Comparison of ENCODE assay signal across 8 cellular contexts in genomic region chr13:87671031-87671823, GRCh38. TPM values are rescaled to one million over a fixed set of nuclear protein-coding genes. Genes with fewer than 3 reads are reported as not detected.
DNase-seq lines count a peak whose midpoint lies in the region; ATAC-seq and TF ChIP-seq lines count a peak whose summit lies in the region.

Gene SLITRK5, plus strand, starts transcription at chr13:87671371. Its CDS starts 4,018 bp downstream, at chr13:87675389.

- H3K36me3 ChIP-seq in neural progenitor cell (no peaks in the 10 kb centered on the region), thoracic aorta (no peaks in the 10 kb centered on the region)

- H3K9ac ChIP-seq in neural progenitor cell = no peak within 1 kb of the TSS

- peak within 1 kb of the TSS; percentile 92 for H3K27ac Mint-ChIP-seq in neural progenitor cell

- DNase-seq in COR-L47 (lab: John Stamatoyannopoulos, UW) = peak; percentile 78
- peak; percentile 29 to 63 for DNase-seq in HL-60 (ENCODE audit: low read depth in 1 of 2, low spot score in 1 of 2)
- peak; percentile 38 for DNase-seq in OCI-M2 (lab: John Stamatoyannopoulos, UW; ENCODE audit: unreplicated experiment)
- peak; percentile 38 for DNase-seq in activated gamma-delta T cell (lab: John Stamatoyannopoulos, UW)
- peak; percentile 72 to 80 for DNase-seq in foreskin keratinocyte
- DNase-seq in neural progenitor cell (ENCODE audit: low spot score) = peak; percentile 90
- no peak for DNase-seq in thoracic aorta (ENCODE audit: low spot score)

- peaks cover 27% of the 10 kb centered on the region for H4K20me1 ChIP-seq in neural progenitor cell (ENCODE audit: low read depth)

- peaks cover 12% of the 10 kb centered on the region for H3K27me3 Mint-ChIP-seq in neural progenitor cell (ENCODE audit: insufficient read depth, low read depth)

- peaks cover 3% of the 10 kb centered on the region for H3K9me3 Mint-ChIP-seq in neural progenitor cell

- H3K4me3 ChIP-seq in HL-60 (replicated peaks; ENCODE audit: insufficient read depth, low read length) = peak within 1 kb of the TSS; percentile 64
- peak within 1 kb of the TSS; percentile 61 for H3K4me3 ChIP-seq in neural progenitor cell
- peak within 1 kb of the TSS; percentile 67 for H3K4me3 ChIP-seq in thoracic aorta

- peak within 1 kb of the TSS; percentile 98 for H3K4me3 Mint-ChIP-seq in neural progenitor cell

- H3K27ac ChIP-seq in HL-60 (replicated peaks) (no peak within 1 kb of the TSS), foreskin keratinocyte (peak within 1 kb of the TSS; percentile 16), neural progenitor cell (no peak within 1 kb of the TSS), thoracic aorta (no peak within 1 kb of the TSS)

- H3F3A ChIP-seq in neural progenitor cell (ENCODE audit: low read depth) = peaks cover 23% of the 10 kb centered on the region

- peak; percentile 94 for ATAC-seq in GM21367 (IDR thresholded peaks at IDR 0.05; ENCODE audit: unreplicated experiment)
- ATAC-seq in foreskin keratinocyte = peak; percentile 87
- peak; percentile 41 for ATAC-seq in thoracic aorta (ENCODE audit: insufficient number of reproducible peaks, low FRiP score, low read depth)

- TF ChIP-seq CTCF in HL-60 (IDR thresholded peaks at IDR 0.05; ENCODE audit: insufficient read depth, low read length) (peak; percentile 69), foreskin keratinocyte (conservative IDR thresholded peaks at IDR 0.05) (peak; percentile 84), neural progenitor cell (IDR thresholded peaks at IDR 0.05) (peak; percentile 82), thoracic aorta (IDR thresholded peaks at IDR 0.05) (peak; percentile 60)

- no peaks in the 10 kb centered on the region for H3K4me1 ChIP-seq in foreskin keratinocyte
- H3K4me1 ChIP-seq in neural progenitor cell = peaks cover 9% of the 10 kb centered on the region
- H3K4me1 ChIP-seq in thoracic aorta (ENCODE audit: control insufficient read depth in 1 of 2, low read depth in 2 of 2) = peaks cover 3 to 15% of the 10 kb centered on the region in 2 donors

- no peaks in the 10 kb centered on the region for H3K79me2 ChIP-seq in neural progenitor cell (ENCODE audit: low read depth)

- peak within 1 kb of the TSS; percentile 76 for H3K4me2 ChIP-seq in neural progenitor cell

- H3K9me3 ChIP-seq in neural progenitor cell (ENCODE audit: low read depth) (no peaks in the 10 kb centered on the region), thoracic aorta (no peaks in the 10 kb centered on the region)

- peaks cover 11% of the 10 kb centered on the region for H3K36me3 Mint-ChIP-seq in neural progenitor cell

- H3K27me3 ChIP-seq in HL-60 (ENCODE audit: insufficient read depth, poor library complexity, severe bottlenecking) (peaks cover 38% of the 10 kb centered on the region), foreskin keratinocyte (peaks cover 40% of the 10 kb centered on the region), neural progenitor cell (peaks cover 62% of the 10 kb centered on the region), thoracic aorta (replicated peaks; ENCODE audit: insufficient read depth) (peaks cover 4% of the 10 kb centered on the region)

- peaks cover 16% of the 10 kb centered on the region for H3K4me1 Mint-ChIP-seq in neural progenitor cell

- H2AFZ ChIP-seq in neural progenitor cell (replicated peaks) = peak within 1 kb of the TSS; percentile 94

RNA-seq across cellular contexts. Expression of gene SLITRK5, which starts in this region (rescaled TPM):
- 0.11 and 0.17 TPM in 2 replicates for total RNA-seq in foreskin keratinocyte
- polyA plus RNA-seq in foreskin keratinocyte = 0.06 and 0.07 TPM in 2 replicates
- 1.5 and 1.9 TPM in 2 replicates for total RNA-seq in neural progenitor cell (ENCODE audit: low replicate concordance)
- total RNA-seq in thoracic aorta = under 1 TPM; under 0.01 to 0.56 TPM

Comparison
In these comparisons a context has a peak if more than half of its experiments do, and no peak if none do; other contexts are left out.
1. Peak in DNase-seq, ATAC-seq and H3K27ac ChIP-seq in foreskin keratinocyte; RNA of the gene not detected or under 1 TPM.
2. Peak in ATAC-seq and H3K4me3 ChIP-seq in thoracic aorta; RNA of the gene not detected or under 1 TPM.
3. ATAC-seq: peak in every context shown above with its lines; median percentile 94 in GM21367; 87 in foreskin keratinocyte; 41 in thoracic aorta.